Comparison of ENCODE assay signal across 8 cellular contexts in genomic region chr22:30386960-30387848, GRCh38. TPM values are rescaled to one million over a fixed set of nuclear protein-coding genes. Genes with fewer than 3 reads are reported as not detected.
DNase-seq lines count a peak whose midpoint lies in the region; ATAC-seq and TF ChIP-seq lines count a peak whose summit lies in the region.

RNF215 (minus strand) TSS chr22:30387411; CDS start chr22:30387313, 98 bp downstream.

- peak within 1 kb of the TSS; percentile 79 for H3K27ac Mint-ChIP-seq in activated CD4-positive, alpha-beta T cell treated with anti-CD3 and anti-CD28 coated beads, Interleukin-2, amount 10 ng/mL, durations not matched to agents 24 days and 14 days

- intact Hi-C loops in activated CD4-positive, alpha-beta T cell treated with anti-CD3 and anti-CD28 coated beads, Interleukin-2, amount 10 ng/mL, durations not matched to agents 24 days and 14 days (cut with micrococcal nuclease): loop anchor here (1.0 to 2.0 kb wide), 3 partner anchors 30 to 121 kb away; partner anchors contain the start of genes CCDC157, OSM and SF3A1

- peak; percentile 95 for TF ChIP-seq CTCF in coronary artery (IDR thresholded peaks at IDR 0.05)

- no peaks in the 10 kb centered on the region for H3K36me3 Mint-ChIP-seq in activated CD4-positive, alpha-beta T cell treated with anti-CD3 and anti-CD28 coated beads, Interleukin-2, amount 10 ng/mL, durations not matched to agents 24 days and 14 days (ENCODE audit: low read depth)

- peaks cover 19% of the 10 kb centered on the region for H3K4me1 Mint-ChIP-seq in activated CD4-positive, alpha-beta T cell treated with anti-CD3 and anti-CD28 coated beads, Interleukin-2, amount 10 ng/mL, durations not matched to agents 24 days and 14 days

- peak within 1 kb of the TSS; percentile 50 to 93 for H3K27ac ChIP-seq in coronary artery

- peak within 1 kb of the TSS; percentile 78 for H3K4me3 ChIP-seq in coronary artery

- DNase-seq in NCI-H510A treated with DMSO at 0.1 percent for 48 hours (lab: John Stamatoyannopoulos, UW) (peak; percentile 36), NCI-H510A (lab: John Stamatoyannopoulos, UW) (no peak), NCI-H345 (lab: John Stamatoyannopoulos, UW) (peak; percentile 80), coronary artery (ENCODE audit: low spot score) (peak; percentile 87), left lobe of liver (ENCODE audit: low spot score) (peak; percentile 87)
- peak; percentile 96 for DNase-seq in activated CD4-positive, alpha-beta T cell treated with anti-CD3 and anti-CD28 coated beads, Interleukin-2, amount 10 ng/mL, durations not matched to agents 24 days and 14 days
- DNase-seq in stimulated activated CD4-positive, alpha-beta T cell treated with anti-CD3 and anti-CD28 coated beads, Interleukin-2, amount 100 ng/mL, for 24 hours: peak; percentile 82 to 84

- no peaks in the 10 kb centered on the region for H3K9me3 Mint-ChIP-seq in activated CD4-positive, alpha-beta T cell treated with anti-CD3 and anti-CD28 coated beads, Interleukin-2, amount 10 ng/mL, durations not matched to agents 24 days and 14 days

- no peaks in the 10 kb centered on the region for H3K27me3 Mint-ChIP-seq in activated CD4-positive, alpha-beta T cell treated with anti-CD3 and anti-CD28 coated beads, Interleukin-2, amount 10 ng/mL, durations not matched to agents 24 days and 14 days

- peak within 1 kb of the TSS; percentile 86 for H3K4me3 Mint-ChIP-seq in activated CD4-positive, alpha-beta T cell treated with anti-CD3 and anti-CD28 coated beads, Interleukin-2, amount 10 ng/mL, durations not matched to agents 24 days and 14 days

- ATAC-seq in HG03025 (IDR thresholded peaks at IDR 0.05; ENCODE audit: low FRiP score, unreplicated experiment): peak; percentile 61
- peak; percentile 92 for ATAC-seq in left lobe of liver

RNA-seq across cellular contexts. Expression of gene RNF215, which starts in this region (rescaled TPM):
- 10.4 and 15.2 TPM in 2 replicates for total RNA-seq in activated CD4-positive, alpha-beta T cell treated with anti-CD3 and anti-CD28 coated beads, Interleukin-2, amount 10 ng/mL, durations not matched to agents 24 days and 14 days
- 8.7 TPM for total RNA-seq in left lobe of liver
